Comparison of ENCODE assay signal across 1 cellular context in genomic region chr22:42947211-42947990, GRCh38.
TF ChIP-seq lines count a peak whose summit lies in the region.

No MANE protein-coding gene starts in this region.

TF ChIP-seq in HepG2, 621 proteins besides CTCF, POLR2A, EP300 and RAD21 (continued from another document):
- TF ChIP-seq TFDP1 (CRISPR knock-in tag; IDR thresholded peaks at IDR 0.05; ENCODE audit: borderline replicate concordance): peak; percentile 33; the same call in 1 of the 2 replicates
- TF ChIP-seq RELA (CRISPR knock-in tag; IDR thresholded peaks at IDR 0.05): no peak
- TF ChIP-seq ZNF570 (CRISPR knock-in tag; IDR thresholded peaks at IDR 0.05; ENCODE audit: borderline replicate concordance): no peak
- TF ChIP-seq ZNF251 (CRISPR knock-in tag; IDR thresholded peaks at IDR 0.05): no peak
- peak; percentile 55; the same call in 1 of the 2 replicates for TF ChIP-seq ZFX (CRISPR knock-in tag; IDR thresholded peaks at IDR 0.05; ENCODE audit: low read depth)
- peak; percentile 52; the same call in 1 of the 2 replicates for TF ChIP-seq RCOR2 (CRISPR knock-in tag; IDR thresholded peaks at IDR 0.05)
- peak; percentile 56; the same call in 1 of the 2 replicates for TF ChIP-seq POLR2G (IDR thresholded peaks at IDR 0.05; ENCODE audit: low read depth, low read length)
- peak; percentile 93 for TF ChIP-seq ZBTB26 (CRISPR knock-in tag; IDR thresholded peaks at IDR 0.05; ENCODE audit: borderline replicate concordance)
- TF ChIP-seq FOXM1 (CRISPR knock-in tag; IDR thresholded peaks at IDR 0.05): no peak
- 0 out of 2 replicates have a peak, but pooled peaks have one; percentile 36 for TF ChIP-seq ZNF788 (CRISPR knock-in tag; IDR thresholded peaks at IDR 0.05; ENCODE audit: borderline replicate concordance)
- TF ChIP-seq MLX (CRISPR knock-in tag; IDR thresholded peaks at IDR 0.05): 0 out of 2 replicates have a peak, but pooled peaks have one; percentile 62
- no peak for TF ChIP-seq ZNF784 (CRISPR knock-in tag; IDR thresholded peaks at IDR 0.05; ENCODE audit: borderline replicate concordance)
- peak; percentile 84 for TF ChIP-seq ELF3 (CRISPR knock-in tag; IDR thresholded peaks at IDR 0.05)
- TF ChIP-seq EED (CRISPR knock-in tag; IDR thresholded peaks at IDR 0.05): no peak
- TF ChIP-seq ELF1 (CRISPR knock-in tag; IDR thresholded peaks at IDR 0.05): peak; percentile 68
- TF ChIP-seq MED1 (CRISPR knock-in tag; IDR thresholded peaks at IDR 0.05): peak; percentile 79
- no peak for TF ChIP-seq ZNF382 (CRISPR knock-in tag; IDR thresholded peaks at IDR 0.05; ENCODE audit: borderline replicate concordance)
- no peak for TF ChIP-seq HNRNPUL1 (IDR thresholded peaks at IDR 0.05; ENCODE audit: low read depth, low read length)
- TF ChIP-seq NFIC (IDR thresholded peaks at IDR 0.05; ENCODE audit: low read length): peak; percentile 37; the same call in 1 of the 2 replicates
- TF ChIP-seq TARDBP (CRISPR knock-in tag; IDR thresholded peaks at IDR 0.05): no peak
- no peak for TF ChIP-seq HNF4A (CRISPR knock-in tag; IDR thresholded peaks at IDR 0.05)
- 0 out of 2 replicates have a peak, but pooled peaks have one; percentile 16 for TF ChIP-seq ZGPAT (CRISPR knock-in tag; IDR thresholded peaks at IDR 0.05)
- no peak for TF ChIP-seq ZNF572 (CRISPR knock-in tag; IDR thresholded peaks at IDR 0.05)
- peak; percentile 84 for TF ChIP-seq RXRB (CRISPR knock-in tag; IDR thresholded peaks at IDR 0.05; ENCODE audit: borderline replicate concordance)
- TF ChIP-seq ZNF501 (CRISPR knock-in tag; IDR thresholded peaks at IDR 0.05): peak; percentile 64; the same call in 1 of the 2 replicates
- TF ChIP-seq KAT8 (CRISPR knock-in tag; IDR thresholded peaks at IDR 0.05): peak; percentile 47; the same call in 1 of the 2 replicates
- 0 out of 2 replicates have a peak, but pooled peaks have one; percentile 5 for TF ChIP-seq ZNF274 (CRISPR knock-in tag; IDR thresholded peaks at IDR 0.05)
- peak; percentile 84 for TF ChIP-seq FOSL1 (CRISPR knock-in tag; IDR thresholded peaks at IDR 0.05; ENCODE audit: borderline replicate concordance)
- peak; percentile 35 for TF ChIP-seq ZEB1 (IDR thresholded peaks at IDR 0.05; ENCODE audit: insufficient replicate concordance, low read depth)
- peak; percentile 64 for TF ChIP-seq NR2F6 (IDR thresholded peaks at IDR 0.05)
- TF ChIP-seq NR2F6 (CRISPR knock-in tag; IDR thresholded peaks at IDR 0.05): peak; percentile 84
- peak; percentile 28; the same call in 1 of the 2 replicates for TF ChIP-seq SPEN (CRISPR knock-in tag; IDR thresholded peaks at IDR 0.05; ENCODE audit: low read depth)
- TF ChIP-seq GZF1 (CRISPR knock-in tag; IDR thresholded peaks at IDR 0.05): 0 out of 2 replicates have a peak, but pooled peaks have one; percentile 3
- no peak for TF ChIP-seq ZNF512B (CRISPR knock-in tag; IDR thresholded peaks at IDR 0.05; ENCODE audit: borderline replicate concordance)
- TF ChIP-seq ZNF354B (CRISPR knock-in tag; IDR thresholded peaks at IDR 0.05): no peak
- TF ChIP-seq ZNF691 (CRISPR knock-in tag; IDR thresholded peaks at IDR 0.05; ENCODE audit: borderline replicate concordance, low read depth): peak; percentile 17; the same call in 1 of the 2 replicates
- TF ChIP-seq PAF1 (CRISPR knock-in tag; IDR thresholded peaks at IDR 0.05): no peak
- no peak for TF ChIP-seq SMARCE1 (IDR thresholded peaks at IDR 0.05; ENCODE audit: borderline replicate concordance)
- peak; percentile 60; the same call in 1 of the 2 replicates for TF ChIP-seq SOX13 (IDR thresholded peaks at IDR 0.05)
- peak in 1 of 2 experiments; percentile 82; a peak in 2 of 4 replicates for TF ChIP-seq SOX13 (CRISPR knock-in tag; conservative IDR thresholded peaks at IDR 0.05 in 1 of 2, IDR thresholded peaks at IDR 0.05 in 1 of 2)
- peak; percentile 20; the same call in 1 of the 2 replicates for TF ChIP-seq MIER3 (CRISPR knock-in tag; IDR thresholded peaks at IDR 0.05; ENCODE audit: borderline replicate concordance)
- TF ChIP-seq MBNL3 (CRISPR knock-in tag; conservative IDR thresholded peaks at IDR 0.05): no peak
- TF ChIP-seq MEIS2 (CRISPR knock-in tag; IDR thresholded peaks at IDR 0.05): peak; percentile 24; the same call in 1 of the 2 replicates
- 0 out of 2 replicates have a peak, but pooled peaks have one; percentile 20 for TF ChIP-seq JUN (CRISPR knock-in tag; IDR thresholded peaks at IDR 0.05)
- 0 out of 2 replicates have a peak, but pooled peaks have one; percentile 40 for TF ChIP-seq HBP1 (CRISPR knock-in tag; IDR thresholded peaks at IDR 0.05; ENCODE audit: low read depth)
- 0 out of 2 replicates have a peak, but pooled peaks have one; percentile 49 for TF ChIP-seq MYPOP (CRISPR knock-in tag; IDR thresholded peaks at IDR 0.05)
- no peak for TF ChIP-seq ADNP (CRISPR knock-in tag; IDR thresholded peaks at IDR 0.05)
- no peak for TF ChIP-seq ZNF3 (CRISPR knock-in tag; IDR thresholded peaks at IDR 0.05)
- TF ChIP-seq GATAD2A (CRISPR knock-in tag; IDR thresholded peaks at IDR 0.05): peak; percentile 92
- TF ChIP-seq SIX4 (CRISPR knock-in tag; IDR thresholded peaks at IDR 0.05): no peak
- 0 out of 2 replicates have a peak, but pooled peaks have one; percentile 40 for TF ChIP-seq HNF1B (CRISPR knock-in tag; IDR thresholded peaks at IDR 0.05)
